ENCODE assay signal across 16 cellular contexts in the genomic region with DNA sequence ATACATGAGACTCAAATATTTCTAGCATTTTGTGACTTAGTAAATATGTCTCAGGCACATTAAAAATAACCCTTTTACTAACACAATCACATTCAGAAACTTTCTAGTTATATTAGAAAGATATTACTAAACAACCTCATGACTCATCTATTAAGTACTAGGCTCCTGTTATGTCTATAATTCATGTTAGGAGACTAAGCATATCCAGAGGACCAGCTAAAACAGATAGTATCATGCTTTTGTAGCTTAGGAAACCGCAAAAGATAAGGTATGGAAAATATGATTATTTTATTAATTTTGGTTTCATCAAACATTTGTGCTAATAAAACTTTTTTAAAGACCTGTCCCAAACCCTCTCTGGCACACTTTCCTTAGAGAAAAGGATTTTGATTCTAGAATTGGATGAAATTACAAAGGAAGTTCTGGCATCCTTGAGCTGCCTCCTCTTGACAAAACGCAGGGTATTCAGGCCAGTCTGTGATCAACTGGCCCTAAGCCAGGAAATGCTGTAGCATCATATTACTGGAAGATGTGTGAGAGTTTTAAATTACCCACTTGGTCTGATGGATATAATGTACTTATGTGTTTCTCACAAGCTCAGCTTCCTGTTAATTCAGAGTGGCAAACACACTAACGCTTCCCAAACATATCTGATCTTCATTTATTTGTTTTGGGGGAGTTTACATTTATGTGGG.
DNase-seq lines count a peak whose midpoint lies in the region; ATAC-seq and TF ChIP-seq lines count a peak whose summit lies in the region.
"Had no signal": no experiment of that assay in that cellular context is flagged by ENCODE, and none has a peak within 500 bp of the region (broad histone marks: within the 10 kb centered on the region; RNA-seq: fewer than 3 reads in every experiment).

No MANE protein-coding gene starts in this region.

- no peaks in the 10 kb centered on the region for H3K27me3 ChIP-seq in upper lobe of left lung

- H3K4me1 Mint-ChIP-seq in chondrocyte (ENCODE audit: low read depth): peaks cover 11% of the 10 kb centered on the region
- H3K4me1 Mint-ChIP-seq: activated naive CD4-positive, alpha-beta T cell treated with anti-CD3 and anti-CD28 coated beads, Interleukin-2, amount 10 ng/mL, durations not matched to agents 7 days and 5 days; endodermal cell had no signal

- no peak overlapping the region for H3K4me3 ChIP-seq in upper lobe of left lung

- no peaks in the 10 kb centered on the region for H3K36me3 Mint-ChIP-seq in chondrocyte (ENCODE audit: low read depth)
- H3K36me3 Mint-ChIP-seq: activated naive CD4-positive, alpha-beta T cell treated with anti-CD3 and anti-CD28 coated beads, Interleukin-2, amount 10 ng/mL, durations not matched to agents 7 days and 5 days had no signal

- peak overlapping the region; percentile 28 for H3K27ac Mint-ChIP-seq in chondrocyte (ENCODE audit: unreplicated experiment)
- H3K27ac Mint-ChIP-seq: activated naive CD4-positive, alpha-beta T cell treated with anti-CD3 and anti-CD28 coated beads, Interleukin-2, amount 10 ng/mL, durations not matched to agents 7 days and 5 days; endodermal cell had no signal

- TF ChIP-seq CTCF in chondrocyte (IDR thresholded peaks at IDR 0.05) (no peak), omental fat pad (IDR thresholded peaks at IDR 0.05) (no peak), upper lobe of left lung (IDR thresholded peaks at IDR 0.05) (no peak)

- TF ChIP-seq POLR2A in upper lobe of left lung (IDR thresholded peaks at IDR 0.05): no peak

- H3K9me3 Mint-ChIP-seq in chondrocyte (ENCODE audit: low read depth): no peaks in the 10 kb centered on the region
- H3K9me3 Mint-ChIP-seq: activated naive CD4-positive, alpha-beta T cell treated with anti-CD3 and anti-CD28 coated beads, Interleukin-2, amount 10 ng/mL, durations not matched to agents 7 days and 5 days had no signal

- 44% methylated on average over 3 of the region's 3 CpGs for WGBS in upper lobe of left lung, 2 donors

- no peak overlapping the region for H3K27ac ChIP-seq in upper lobe of left lung

- DNase-seq in HT1080 (ENCODE audit: low read depth) (peak; percentile 0), NCI-H2107 treated with DMSO at 0.1 percent for 48 hours (lab: John Stamatoyannopoulos, UW; ENCODE audit: unreplicated experiment) (peak; percentile 12), chondrocyte (ENCODE audit: low spot score) (no peak), omental fat pad (ENCODE audit: low spot score) (no peak), NCI-H187 (lab: John Stamatoyannopoulos, UW) (no peak), upper lobe of left lung (no peak)
- no peak for DNase-seq in activated naive CD4-positive, alpha-beta T cell treated with anti-CD3 and anti-CD28 coated beads, Interleukin-2, amount 50 U/mL, for 16 hours
- DNase-seq: activated CD4-positive, CD25-positive, alpha-beta regulatory T cell treated with anti-CD3 and anti-CD28 coated beads, Interleukin-2, amount 50 U/mL, for 72 hours; activated naive CD4-positive, alpha-beta T cell treated with anti-CD3 and anti-CD28 coated beads, Interleukin-2, amount 10 ng/mL, durations not matched to agents 7 days and 5 days; central memory CD4-positive, alpha-beta T cell; endodermal cell; KBM-7; NCI-H1694; right cardiac atrium; SHP77 treated with DMSO at 0.1 percent for 48 hours; stimulated activated CD4-positive, alpha-beta T cell treated with anti-CD3 and anti-CD28 coated beads, Interleukin-2, amount 100 ng/mL, for 48 hours had no signal

- H3K4me1 ChIP-seq in upper lobe of left lung: no peaks in the 10 kb centered on the region

- no peak for TF ChIP-seq EP300 in upper lobe of left lung (IDR thresholded peaks at IDR 0.05)

- no peaks in the 10 kb centered on the region for H3K9me3 ChIP-seq in upper lobe of left lung

- H3K27me3 Mint-ChIP-seq in chondrocyte (ENCODE audit: low read depth): no peaks in the 10 kb centered on the region
- H3K27me3 Mint-ChIP-seq: activated naive CD4-positive, alpha-beta T cell treated with anti-CD3 and anti-CD28 coated beads, Interleukin-2, amount 10 ng/mL, durations not matched to agents 7 days and 5 days had no signal

- no peaks in the 10 kb centered on the region for H3K36me3 ChIP-seq in upper lobe of left lung

- H3K4me3 Mint-ChIP-seq in chondrocyte (ENCODE audit: unreplicated experiment): no peak overlapping the region
- H3K4me3 Mint-ChIP-seq: activated naive CD4-positive, alpha-beta T cell treated with anti-CD3 and anti-CD28 coated beads, Interleukin-2, amount 10 ng/mL, durations not matched to agents 7 days and 5 days; endodermal cell had no signal

- ATAC-seq in omental fat pad (ENCODE audit: low FRiP score): peak; percentile 70
- ATAC-seq in upper lobe of left lung (ENCODE audit: low FRiP score in 2 of 2): no peak
- ATAC-seq: right cardiac atrium had no signal

Comparison
In these comparisons a context has a peak if more than half of its experiments do, and no peak if none do; other contexts are left out.
1. DNase-seq: peak in HT1080 (single experiment) and NCI-H2107 treated with DMSO at 0.1 percent for 48 hours (single experiment); none in chondrocyte (single experiment), omental fat pad (single experiment), NCI-H187 (0 of 2), upper lobe of left lung (0 of 2) and activated naive CD4-positive, alpha-beta T cell treated with anti-CD3 and anti-CD28 coated beads, Interleukin-2, amount 50 U/mL, for 16 hours (single experiment).